In the genomic region with DNA sequence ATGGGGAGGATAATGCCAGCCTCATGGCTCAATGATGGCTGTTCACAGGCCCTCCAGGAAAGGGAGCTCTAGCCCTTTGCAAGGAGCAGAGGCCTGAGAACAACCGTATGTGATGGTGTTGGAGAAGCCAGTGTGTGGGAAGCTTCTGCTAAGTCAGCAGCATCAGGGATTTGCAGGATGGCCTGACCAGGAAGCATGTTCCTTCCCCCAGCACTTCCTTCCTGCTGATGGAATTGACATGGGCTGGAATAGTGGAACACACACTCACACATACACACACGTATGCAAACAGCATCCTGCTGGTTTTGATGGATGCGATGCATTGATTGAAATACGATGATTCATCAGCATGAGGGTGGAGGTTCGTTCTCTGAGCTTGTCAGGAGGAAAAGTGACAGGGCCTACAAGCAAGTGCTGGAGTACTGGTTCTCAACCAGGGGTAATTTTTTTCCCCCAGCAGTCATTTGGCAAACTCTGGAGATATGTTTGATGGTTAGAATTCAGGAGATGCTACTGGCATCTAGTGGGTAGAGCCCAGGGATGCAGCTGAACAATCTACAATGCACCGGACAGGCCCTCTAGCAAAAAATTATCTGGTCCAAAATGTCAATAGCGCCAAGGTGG, we compare ENCODE assay signal across 28 cellular contexts.
DNase-seq lines count a peak whose midpoint lies in the region; ATAC-seq, FAIRE-seq and TF ChIP-seq lines count a peak whose summit lies in the region.
"Had no signal": no experiment of that assay in that cellular context is flagged by ENCODE, and none has a peak within 500 bp of the region (broad histone marks: within the 10 kb centered on the region; RNA-seq: fewer than 3 reads in every experiment).

No MANE protein-coding gene starts in this region.

- H3K79me2 ChIP-seq in endothelial cell of umbilical vein (ENCODE audit: control insufficient read depth, insufficient read depth, low read length) (no peaks in the 10 kb centered on the region), neural cell (replicated peaks; ENCODE audit: insufficient read depth, low read length) (no peaks in the 10 kb centered on the region)

- no peak for DNase-seq in AG09309 (ENCODE audit: low read depth)
- peak; percentile 52 for DNase-seq in RPMI7951 (ENCODE audit: low read depth)
- peak; percentile 4 for DNase-seq in endothelial cell of umbilical vein (ENCODE audit: low read depth, low spot score)
- no peak for DNase-seq in pancreas
- no peak for DNase-seq in GM10266 (ENCODE audit: extremely low spot score)
- DNase-seq: activated CD4-positive, alpha-beta T cell treated with anti-CD3 and anti-CD28 coated beads, Interleukin-2, amount 10 ng/mL, durations not matched to agents 7 days and 5 days; activated CD8-positive, alpha-beta memory T cell treated with anti-CD3 and anti-CD28 coated beads, Interleukin-2, amount 50 U/mL, for 4 hours; activated naive CD8-positive, alpha-beta T cell treated with anti-CD3 and anti-CD28 coated beads, Interleukin-2, amount 50 U/mL, for 24 hours; DMS 273 treated with DMSO at 0.1 percent for 48 hours; esophagus squamous epithelium; GDM1; glutamatergic neuron; MG63; NCI-H187; NK-92 treated with Interleukin-12 subunit alpha and Interleukin-12 subunit beta, amount 100 ng/mL, for 24 hours; ovary; sigmoid colon; stimulated activated CD4-positive, alpha-beta T cell treated with anti-CD3 and anti-CD28 coated beads, Interleukin-2, amount 100 ng/mL, for 24 hours; stomach; SW 1271 had no signal

- POLR2A ChIA-PET in endothelial cell of umbilical vein (lab: Charles Lee), result no interaction called here

- no peaks in the 10 kb centered on the region for H3K9me1 ChIP-seq in endothelial cell of umbilical vein (replicated peaks; ENCODE audit: control insufficient read depth, extremely low read depth, insufficient read depth, low read length)

- FAIRE-seq in endothelial cell of umbilical vein (lab: Jason Lieb, UNC) (no peak), pancreas (lab: Jason Lieb, UNC) (no peak)
- FAIRE-seq: GM19239, H54, TTC549 had no signal

- H3K27me3 ChIP-seq in endothelial cell of umbilical vein (ENCODE audit: control insufficient read depth in 2 of 2, insufficient read depth in 2 of 2, low read length in 2 of 2), result peaks cover 0 to 2% of the 10 kb centered on the region in 2 experiments
- no peaks in the 10 kb centered on the region for H3K27me3 ChIP-seq in neural cell (ENCODE audit: insufficient read depth, low read depth, low read length)
- no peaks in the 10 kb centered on the region for H3K27me3 ChIP-seq in pancreas
- H3K27me3 ChIP-seq: breast epithelium, MG63, ovary had no signal

- WGBS in pancreas, 2 donors, result 74 to 80% methylated on average over 7 of the region's 7 CpGs

- no peak for ATAC-seq in GM19452 (IDR thresholded peaks at IDR 0.05; ENCODE audit: unreplicated experiment)
- no peak for ATAC-seq in pancreas
- no peak for ATAC-seq in GM18520 (IDR thresholded peaks at IDR 0.05; ENCODE audit: unreplicated experiment)
- ATAC-seq: activated naive CD8-positive, alpha-beta T cell treated with anti-CD3 and anti-CD28 coated beads, Interleukin-2, amount 50 U/mL, for 24 hours had no signal

- H3K4me1 ChIP-seq in endothelial cell of umbilical vein (ENCODE audit: control insufficient read depth, extremely low read depth, insufficient read depth, low read length) (no peaks in the 10 kb centered on the region), pancreas (no peaks in the 10 kb centered on the region)
- H3K4me1 ChIP-seq: breast epithelium, sigmoid colon had no signal

- dilution Hi-C loops in endothelial cell of umbilical vein (cut with MboI; ENCODE audit: extremely low pct_ligation_motif_present, low sequenced_read_pairs), result no loop called here

- TF ChIP-seq POLR2A in endothelial cell of umbilical vein (IDR thresholded peaks at IDR 0.05; ENCODE audit: low read depth, low read length), result no peak

- BruUV-seq in endothelial cell of umbilical vein (replicated peaks; lab: Mats Ljungman, UMichigan), result no TSS peak

- H3K36me3 ChIP-seq in endothelial cell of umbilical vein (ENCODE audit: control insufficient read depth in 2 of 2, extremely low read depth in 1 of 2, insufficient read depth in 2 of 2, low read length in 2 of 2), result no peaks in the 10 kb centered on the region
- H3K36me3 ChIP-seq in neural cell (ENCODE audit: insufficient read depth, low read length), result no peaks in the 10 kb centered on the region
- H3K36me3 ChIP-seq in pancreas, result no peaks in the 10 kb centered on the region
- H3K36me3 ChIP-seq: breast epithelium, esophagus squamous epithelium, MG63, ovary, sigmoid colon, stomach had no signal

- no peak overlapping the region for H3K4me3 ChIP-seq in AG09309 (ENCODE audit: control insufficient read depth, low read depth, low read length)
- H3K4me3 ChIP-seq in endothelial cell of umbilical vein (replicated peaks in 1 of 3; ENCODE audit: insufficient read depth in 1 of 3, low read depth in 1 of 3, low read length in 3 of 3), result no peak overlapping the region
- no peak overlapping the region for H3K4me3 ChIP-seq in neural cell (ENCODE audit: low read length)
- no peak overlapping the region for H3K4me3 ChIP-seq in pancreas
- H3K4me3 ChIP-seq: breast epithelium, esophagus squamous epithelium, MG63, ovary, sigmoid colon, stomach had no signal

- H2AFZ ChIP-seq in endothelial cell of umbilical vein (ENCODE audit: low read depth, low read length) (no peak overlapping the region), neural cell (ENCODE audit: low read depth, low read length) (no peak overlapping the region)

- intact Hi-C loops in endothelial cell of umbilical vein (cut with micrococcal nuclease), result no loop called here
- intact Hi-C loops in pancreas (cut with DNase I), result no loop called here

- CTCF ChIA-PET in endothelial cell of umbilical vein (lab: Charles Lee), result interaction anchor here (0.7 to 4.4 kb wide), 14 partner anchors 9 to 332 kb away, joined by 3 to 30 read pairs (median 4); no protein-coding TSS in a partner anchor

- H3K4me2 ChIP-seq in endothelial cell of umbilical vein (ENCODE audit: insufficient read depth, low read length) (no peak overlapping the region), neural cell (ENCODE audit: low read length) (no peak overlapping the region)

- peak; percentile 22 for TF ChIP-seq CTCF in AG09309 (IDR thresholded peaks at IDR 0.05; ENCODE audit: control insufficient read depth, insufficient read depth, low read depth, low read length, missing control alignments)
- TF ChIP-seq CTCF in endothelial cell of umbilical vein (IDR thresholded peaks at IDR 0.05; ENCODE audit: extremely low read depth in 1 of 2, insufficient read depth in 1 of 2, low read depth in 1 of 2, low read length in 2 of 2), result no peak
- peak; percentile 51 for TF ChIP-seq CTCF in neural cell (IDR thresholded peaks at IDR 0.05; ENCODE audit: poor library complexity, severe bottlenecking)
- no peak for TF ChIP-seq CTCF in pancreas (IDR thresholded peaks at IDR 0.05)
- no peak for TF ChIP-seq CTCF in GM10266 (IDR thresholded peaks at IDR 0.05; ENCODE audit: control insufficient read depth, insufficient read depth, low read depth, missing control alignments)

- no peaks in the 10 kb centered on the region for H3F3A ChIP-seq in neural cell (ENCODE audit: insufficient read depth, low read length, poor library complexity, severe bottlenecking)

- peak; percentile 61 for TF ChIP-seq EP300 in neural cell (conservative IDR thresholded peaks at IDR 0.05; ENCODE audit: poor library complexity, severe bottlenecking)

- H3K9me2 ChIP-seq in neural cell (ENCODE audit: insufficient read depth, low read length), result no peaks in the 10 kb centered on the region

- H3K9me3 ChIP-seq in endothelial cell of umbilical vein (replicated peaks; ENCODE audit: control insufficient read depth, insufficient read depth, low read length) (no peaks in the 10 kb centered on the region), neural cell (ENCODE audit: low read length) (no peaks in the 10 kb centered on the region), pancreas (no peaks in the 10 kb centered on the region)
- H3K9me3 ChIP-seq: breast epithelium, esophagus squamous epithelium, MG63, ovary, sigmoid colon, stomach had no signal

- peak; percentile 56 for TF ChIP-seq RAD21 in neural cell (conservative IDR thresholded peaks at IDR 0.05)

- H3K27ac ChIP-seq in endothelial cell of umbilical vein (ENCODE audit: insufficient read depth, low read depth, low read length) (no peak overlapping the region), neural cell (ENCODE audit: low read length) (peak overlapping the region; percentile 29), pancreas (no peak overlapping the region)
- H3K27ac ChIP-seq: breast epithelium, esophagus squamous epithelium, ovary, RWPE1, sigmoid colon, stomach had no signal

- H4K20me1 ChIP-seq in endothelial cell of umbilical vein (replicated peaks; ENCODE audit: control insufficient read depth, extremely low read depth, insufficient read depth, low read length), result no peaks in the 10 kb centered on the region
- H4K20me1 ChIP-seq in neural cell (ENCODE audit: insufficient read depth), result no peaks in the 10 kb centered on the region

- H3K9ac ChIP-seq in endothelial cell of umbilical vein (replicated peaks; ENCODE audit: extremely low read depth, insufficient read depth, low read length), result no peak overlapping the region
- no peak overlapping the region for H3K9ac ChIP-seq in neural cell (ENCODE audit: low read length)

TF ChIP-seq in endothelial cell of umbilical vein, 7 proteins besides CTCF, POLR2A, EP300 and RAD21:
- TF ChIP-seq GATA2 (IDR thresholded peaks at IDR 0.05; ENCODE audit: insufficient read depth, insufficient read length, low read depth, low read length), result no peak
- no peak for TF ChIP-seq EZH2 (IDR thresholded peaks at IDR 0.05; ENCODE audit: borderline replicate concordance, low read depth, low read length, severe bottlenecking)
- TF ChIP-seq JUN (IDR thresholded peaks at IDR 0.05; ENCODE audit: borderline replicate concordance, insufficient read depth, insufficient read length, low read depth), result peak; percentile 15
- TF ChIP-seq POLR2AphosphoS5 (IDR thresholded peaks at IDR 0.05; ENCODE audit: insufficient read depth, low read depth, low read length), result no peak
TF ChIP-seq in endothelial cell of umbilical vein: peak in this region for 1.

TF ChIP-seq in neural cell, 6 proteins besides CTCF, POLR2A, EP300 and RAD21 (continues in another document):
- TF ChIP-seq TAF1 (IDR thresholded peaks at IDR 0.05; ENCODE audit: low read depth) (no peak), MXI1 (conservative IDR thresholded peaks at IDR 0.05; ENCODE audit: poor library complexity, severe bottlenecking) (no peak), POLR2AphosphoS5 (IDR thresholded peaks at IDR 0.05) (peak; percentile 40)

Comparison
In these comparisons a context has a peak if more than half of its experiments do, and no peak if none do; other contexts are left out.
1. DNase-seq: peak in RPMI7951 (single experiment) and endothelial cell of umbilical vein (single experiment); none in AG09309 (single experiment), pancreas (0 of 6) and GM10266 (single experiment).
2. CTCF ChIP-seq: peak in AG09309 (single experiment) and neural cell (single experiment); none in endothelial cell of umbilical vein (0 of 2), pancreas (0 of 4) and GM10266 (single experiment).